16 cellular contexts compared by ENCODE assay signal in the genomic region with DNA sequence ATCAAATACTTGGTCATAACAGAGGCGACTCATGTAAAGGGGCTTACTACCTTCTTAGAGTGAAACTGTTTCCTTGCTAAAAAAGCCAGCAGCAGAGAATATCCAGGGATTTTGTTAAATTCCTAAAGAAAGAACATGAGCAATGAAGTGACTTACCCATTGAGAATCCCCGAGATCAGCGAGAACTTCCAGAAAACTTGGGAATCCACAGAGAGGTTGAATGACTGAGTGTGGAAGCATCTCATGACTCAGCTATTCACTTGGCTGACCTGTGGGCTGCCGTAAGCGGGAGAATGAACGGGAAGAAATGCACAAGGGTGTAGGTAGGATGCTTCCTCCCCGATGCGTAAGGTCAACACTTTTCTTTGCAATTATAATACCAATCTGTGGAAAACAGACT.
A peak's percentile ranks its signal among the peaks of the same experiment; 100 is the strongest.
DNase-seq lines count a peak whose midpoint lies in the region; ATAC-seq and TF ChIP-seq lines count a peak whose summit lies in the region.
"Had no signal": no experiment of that assay in that cellular context is flagged by ENCODE, and none has a peak within 500 bp of the region (broad histone marks: within the 10 kb centered on the region; RNA-seq: fewer than 3 reads in every experiment).

No MANE protein-coding gene starts in this region.

- no peaks in the 10 kb centered on the region for H3K79me2 ChIP-seq in PC-3 (ENCODE audit: low read length)

- peaks cover 27% of the 10 kb centered on the region for H3K4me1 Mint-ChIP-seq in endothelial cell (ENCODE audit: unreplicated experiment)

- POLR2A ChIA-PET in PC-3 (lab: Charles Lee; ENCODE audit: unreplicated experiment) = no interaction called here

- no peak overlapping the region for H3K27ac Mint-ChIP-seq in endothelial cell (ENCODE audit: unreplicated experiment)
- H3K27ac Mint-ChIP-seq: activated CD4-positive, alpha-beta memory T cell treated with anti-CD3 and anti-CD28 coated beads for 36 hours had no signal

- peaks cover 20% of the 10 kb centered on the region for H3K27me3 ChIP-seq in PC-3 (ENCODE audit: low read length)
- H3K27me3 ChIP-seq: colonic mucosa had no signal

- no peak overlapping the region for H2AFZ ChIP-seq in PC-3 (ENCODE audit: low read length)

- no peak overlapping the region for H3K9ac ChIP-seq in PC-3 (ENCODE audit: low read length)

- no peak overlapping the region for H3K4me3 Mint-ChIP-seq in endothelial cell (ENCODE audit: unreplicated experiment)
- H3K4me3 Mint-ChIP-seq: activated CD4-positive, alpha-beta memory T cell treated with anti-CD3 and anti-CD28 coated beads for 36 hours; natural killer cell had no signal

- no peaks in the 10 kb centered on the region for H4K20me1 ChIP-seq in PC-3 (ENCODE audit: low read length)

- H3K27ac ChIP-seq in PC-3 (ENCODE audit: low read length) = no peak overlapping the region
- H3K27ac ChIP-seq: colonic mucosa, gastrocnemius medialis had no signal

- H3K4me3 ChIP-seq in PC-3 (ENCODE audit: low read length) (no peak overlapping the region), epithelial cell of proximal tubule (ENCODE audit: low read depth, low read length) (no peak overlapping the region), skeletal muscle cell (ENCODE audit: low read depth, low read length) (no peak overlapping the region)
- H3K4me3 ChIP-seq: colonic mucosa, gastrocnemius medialis had no signal

- no peaks in the 10 kb centered on the region for H3K36me3 ChIP-seq in PC-3 (ENCODE audit: low read depth, low read length)
- H3K36me3 ChIP-seq: colonic mucosa, gastrocnemius medialis had no signal

- TF ChIP-seq CTCF in PC-3 (conservative IDR thresholded peaks at IDR 0.05; ENCODE audit: low read depth, low read length) (no peak), epithelial cell of proximal tubule (conservative IDR thresholded peaks at IDR 0.05; ENCODE audit: low read depth, low read length) (no peak), endothelial cell (IDR thresholded peaks at IDR 0.05; ENCODE audit: unreplicated experiment) (no peak)

- no peaks in the 10 kb centered on the region for H3K9me3 ChIP-seq in PC-3 (ENCODE audit: low read length)
- H3K9me3 ChIP-seq: colonic mucosa, gastrocnemius medialis had no signal

- BruUV-seq in PC-3 (replicated peaks; lab: Mats Ljungman, UMichigan) = no TSS peak

- H3K27me3 Mint-ChIP-seq in endothelial cell (ENCODE audit: unreplicated experiment) = peaks cover 2% of the 10 kb centered on the region
- H3K27me3 Mint-ChIP-seq: activated CD4-positive, alpha-beta memory T cell treated with anti-CD3 and anti-CD28 coated beads for 36 hours had no signal

- intact Hi-C loops in PC-3 (cut with micrococcal nuclease) = no loop called here

- no peak for ATAC-seq in PC-3
- no peak for ATAC-seq in GM21529 (IDR thresholded peaks at IDR 0.05; ENCODE audit: unreplicated experiment)
- ATAC-seq: gastrocnemius medialis, left cardiac atrium, natural killer cell had no signal

- CTCF ChIA-PET in PC-3 (lab: Charles Lee) = no interaction called here

- H3K4me1 ChIP-seq in PC-3 (ENCODE audit: insufficient read depth, low read length) = no peaks in the 10 kb centered on the region
- H3K4me1 ChIP-seq: colonic mucosa, gastrocnemius medialis had no signal

- H3K4me2 ChIP-seq in PC-3 (ENCODE audit: low read length) = no peak overlapping the region

- peaks cover 16% of the 10 kb centered on the region for H3K36me3 Mint-ChIP-seq in endothelial cell (ENCODE audit: low read depth, unreplicated experiment)
- H3K36me3 Mint-ChIP-seq: activated CD4-positive, alpha-beta memory T cell treated with anti-CD3 and anti-CD28 coated beads for 36 hours; natural killer cell had no signal

- no peaks in the 10 kb centered on the region for H3K9me2 ChIP-seq in PC-3 (replicated peaks; ENCODE audit: low read length)

- DNase-seq in GM04503 (ENCODE audit: low read depth) = peak; percentile 20
- DNase-seq in PC-3 = peak; percentile 35
- DNase-seq in epithelial cell of proximal tubule (ENCODE audit: low read depth) = peak; percentile 68
- DNase-seq in skeletal muscle cell (ENCODE audit: low read depth) = peak; percentile 75
- DNase-seq in SHP77 (lab: John Stamatoyannopoulos, UW) = no peak
- DNase-seq in endothelial cell (ENCODE audit: low spot score) = no peak
- DNase-seq in DMS53 (lab: John Stamatoyannopoulos, UW) = no peak
- DNase-seq: activated CD4-positive, alpha-beta memory T cell treated with anti-CD3 and anti-CD28 coated beads for 36 hours; activated naive CD4-positive, alpha-beta T cell; colonic mucosa; gastrocnemius medialis; left cardiac atrium; natural killer cell; NCI-H187 had no signal

- no peaks in the 10 kb centered on the region for H3K9me3 Mint-ChIP-seq in endothelial cell (ENCODE audit: unreplicated experiment)
- H3K9me3 Mint-ChIP-seq: activated CD4-positive, alpha-beta memory T cell treated with anti-CD3 and anti-CD28 coated beads for 36 hours; natural killer cell; T-helper 1 cell treated with Interleukin-12 subunit alpha and Interleukin-12 subunit beta and Interleukin-4 antibody, amounts not matched to agents 30 μg/mL and 1 μg/mL, for 36 hours had no signal

- no peaks in the 10 kb centered on the region for H3F3A ChIP-seq in PC-3 (ENCODE audit: low read length, unreplicated experiment)

Comparison
In these comparisons a context has a peak if more than half of its experiments do, and no peak if none do; other contexts are left out.
1. DNase-seq: peak in GM04503 (single experiment), PC-3 (single experiment), epithelial cell of proximal tubule (single experiment) and skeletal muscle cell (single experiment); none in SHP77 (0 of 2), endothelial cell (single experiment) and DMS53 (single experiment).